Comparison of ENCODE assay signal across 8 cellular contexts in genomic region chr20:13784271-13784892, GRCh38. TPM values are rescaled to one million over a fixed set of nuclear protein-coding genes. Genes with fewer than 3 reads are reported as not detected.
DNase-seq lines count a peak whose midpoint lies in the region; ATAC-seq, FAIRE-seq and TF ChIP-seq lines count a peak whose summit lies in the region.

No MANE protein-coding gene starts in this region.

- CTCF ChIA-PET in HepG2 (lab: Yijun Ruan, JAX; ENCODE audit: low intra/inter-chr PET ratio, low total read pairs): no interaction called here

- H3K4me1 ChIP-seq in HepG2 (ENCODE audit: insufficient read depth, low read length) (peaks cover 62% of the 10 kb centered on the region), upper lobe of left lung (peaks cover 19 to 38% (median 27%) of the 10 kb centered on the region in 4 donors)

- no peaks in the 10 kb centered on the region for H3K27me3 Mint-ChIP-seq in activated CD4-positive, alpha-beta T cell treated with anti-CD3 and anti-CD28 coated beads, Interleukin-2, amount 10 ng/mL, durations not matched to agents 24 days and 14 days
- no peaks in the 10 kb centered on the region for H3K27me3 Mint-ChIP-seq in activated naive CD8-positive, alpha-beta T cell treated with anti-CD3 and anti-CD28 coated beads, Interleukin-2, amount 10 ng/mL, durations not matched to agents 7 days and 5 days

- no peaks in the 10 kb centered on the region; the same call in 1 of the 2 replicates for H4K20me1 ChIP-seq in HepG2 (ENCODE audit: insufficient read depth, low read length)

- TSS peak; percentile 55 for BruUV-seq in HepG2 (replicated peaks; lab: Mats Ljungman, UMichigan)

- H3K36me3 ChIP-seq in HepG2 (replicated peaks in 1 of 2; ENCODE audit: control insufficient read depth in 1 of 2, insufficient read depth in 2 of 2, low read length in 2 of 2): peaks cover 13 to 40% of the 10 kb centered on the region in 2 experiments
- H3K36me3 ChIP-seq in upper lobe of left lung: peaks cover 0 to 38% (median 5%) of the 10 kb centered on the region in 4 donors

- H3K4me2 ChIP-seq in HepG2 (ENCODE audit: low read depth, low read length): peak overlapping the region; percentile 88

- H3K36me3 Mint-ChIP-seq in activated CD4-positive, alpha-beta T cell treated with anti-CD3 and anti-CD28 coated beads, Interleukin-2, amount 10 ng/mL, durations not matched to agents 24 days and 14 days (ENCODE audit: low read depth): peaks cover 42% of the 10 kb centered on the region
- peaks cover 28% of the 10 kb centered on the region for H3K36me3 Mint-ChIP-seq in activated naive CD8-positive, alpha-beta T cell treated with anti-CD3 and anti-CD28 coated beads, Interleukin-2, amount 10 ng/mL, durations not matched to agents 7 days and 5 days

- WGBS in HepG2 (ENCODE audit: low lambda C conversion rate): 1% methylated on average over 26 of the region's 26 CpGs
- WGBS in upper lobe of left lung, 2 donors: 1 to 2% methylated on average over 26 of the region's 26 CpGs

- in situ Hi-C loops in HepG2 (cut with HindIII; ENCODE audit: extremely low pct_ligation_motif_present, low pct_unique_long_range_greater_than_20kb): loop anchor here (10.0 kb wide), 2 partner anchors 810 to 860 kb away; no protein-coding TSS in a partner anchor

- ATAC-seq in HG03066 (IDR thresholded peaks at IDR 0.05; ENCODE audit: low read depth, unreplicated experiment) (peak; percentile 7), HepG2 (peak; percentile 45), upper lobe of left lung (ENCODE audit: low FRiP score in 2 of 2) (peak; percentile 4 to 17)
- no peak for ATAC-seq in activated naive CD8-positive, alpha-beta T cell treated with anti-CD3 and anti-CD28 coated beads, Interleukin-2, amount 10 ng/mL, durations not matched to agents 7 days and 5 days (ENCODE audit: low read depth)

- peak overlapping the region; percentile 92 for H3K4me3 Mint-ChIP-seq in activated CD4-positive, alpha-beta T cell treated with anti-CD3 and anti-CD28 coated beads, Interleukin-2, amount 10 ng/mL, durations not matched to agents 24 days and 14 days
- H3K4me3 Mint-ChIP-seq in activated naive CD8-positive, alpha-beta T cell treated with anti-CD3 and anti-CD28 coated beads, Interleukin-2, amount 10 ng/mL, durations not matched to agents 7 days and 5 days: peak overlapping the region; percentile 97

- peaks cover 37% of the 10 kb centered on the region for H3K4me1 Mint-ChIP-seq in activated CD4-positive, alpha-beta T cell treated with anti-CD3 and anti-CD28 coated beads, Interleukin-2, amount 10 ng/mL, durations not matched to agents 24 days and 14 days
- peaks cover 36% of the 10 kb centered on the region for H3K4me1 Mint-ChIP-seq in activated naive CD8-positive, alpha-beta T cell treated with anti-CD3 and anti-CD28 coated beads, Interleukin-2, amount 10 ng/mL, durations not matched to agents 7 days and 5 days

- peak overlapping the region; percentile 83 for H3K9ac ChIP-seq in HepG2 (ENCODE audit: insufficient read depth, low read depth, low read length)

- TF ChIP-seq POLR2A in HepG2 (IDR thresholded peaks at IDR 0.05; ENCODE audit: insufficient read depth in 1 of 2, low read depth in 2 of 2, low read length in 2 of 2) (peak; percentile 91 to 97), upper lobe of left lung (IDR thresholded peaks at IDR 0.05) (no peak), erythroblast (IDR thresholded peaks at IDR 0.05; ENCODE audit: low read length) (no peak)

- intact Hi-C loops in activated CD4-positive, alpha-beta T cell treated with anti-CD3 and anti-CD28 coated beads, Interleukin-2, amount 10 ng/mL, durations not matched to agents 24 days and 14 days (cut with micrococcal nuclease): loop anchor here (5.0 to 10.0 kb wide), 2 partner anchors 560 to 857 kb away; partner anchors contain the start of gene ISM1
- intact Hi-C loops in HepG2 (cut with micrococcal nuclease; ENCODE audit: unreplicated experiment): loop anchor here (2.0 to 10.0 kb wide), 4 partner anchors 146 to 777 kb away; partner anchors contain the start of genes SPTLC3 and TASP1

- DNase-seq in activated CD4-positive, alpha-beta T cell treated with anti-CD3 and anti-CD28 coated beads, Interleukin-2, amount 10 ng/mL, durations not matched to agents 24 days and 14 days: no peak
- no peak for DNase-seq in activated CD4-positive, alpha-beta T cell treated with anti-CD3 and anti-CD28 coated beads, Interleukin-2, amount 50 U/mL, for 4 hours
- no peak for DNase-seq in activated naive CD8-positive, alpha-beta T cell treated with anti-CD3 and anti-CD28 coated beads, Interleukin-2, amount 10 ng/mL, durations not matched to agents 7 days and 5 days
- DNase-seq in HepG2 (ENCODE audit: low spot score) (no peak), upper lobe of left lung (peak in 1 of 2 donors; percentile 44), erythroblast (lab: John Stamatoyannopoulos, UW) (no peak), cerebellar nuclear complex (lab: John Stamatoyannopoulos, UW) (no peak)

- FAIRE-seq in HepG2 (lab: Jason Lieb, UNC): no peak

- H3K27me3 ChIP-seq in HepG2 (ENCODE audit: control insufficient read depth in 1 of 2, insufficient read depth in 2 of 2, low read length in 2 of 2): no peaks in the 10 kb centered on the region; a peak in 1 of 5 replicates
- no peaks in the 10 kb centered on the region for H3K27me3 ChIP-seq in upper lobe of left lung

- peak overlapping the region; percentile 84 to 90 (median 86) for H3K4me3 ChIP-seq in HepG2 (replicated peaks in 1 of 3; ENCODE audit: insufficient read depth in 1 of 3, low read depth in 2 of 3, low read length in 3 of 3)
- H3K4me3 ChIP-seq in upper lobe of left lung: peak overlapping the region; percentile 66 to 90 (median 70)

- TF ChIP-seq RAD21 in HepG2 (CRISPR knock-in tag; IDR thresholded peaks at IDR 0.05): no peak

- TF ChIP-seq CTCF in HepG2 (CRISPR knock-in tag; IDR thresholded peaks at IDR 0.05): no peak
- no peak for TF ChIP-seq CTCF in upper lobe of left lung (IDR thresholded peaks at IDR 0.05)

- H2AFZ ChIP-seq in HepG2 (ENCODE audit: low read length): peak overlapping the region; percentile 64

- TF ChIP-seq EP300 in HepG2 (IDR thresholded peaks at IDR 0.05; ENCODE audit: low read depth in 2 of 2, low read length in 2 of 2): no peak
- TF ChIP-seq EP300 in HepG2 (CRISPR knock-in tag; IDR thresholded peaks at IDR 0.05; ENCODE audit: borderline replicate concordance): no peak
- TF ChIP-seq EP300 in upper lobe of left lung (IDR thresholded peaks at IDR 0.05): no peak

- H3K27ac ChIP-seq in HepG2 (ENCODE audit: extremely low read length, insufficient read depth, low read length): peak overlapping the region; percentile 93
- H3K27ac ChIP-seq in upper lobe of left lung: peak overlapping the region; percentile 88 to 94 (median 91)

- peak overlapping the region; percentile 93 for H3K27ac Mint-ChIP-seq in activated CD4-positive, alpha-beta T cell treated with anti-CD3 and anti-CD28 coated beads, Interleukin-2, amount 10 ng/mL, durations not matched to agents 24 days and 14 days
- H3K27ac Mint-ChIP-seq in activated naive CD8-positive, alpha-beta T cell treated with anti-CD3 and anti-CD28 coated beads, Interleukin-2, amount 10 ng/mL, durations not matched to agents 7 days and 5 days: peak overlapping the region; percentile 95

- H3K9me3 Mint-ChIP-seq in activated CD4-positive, alpha-beta T cell treated with anti-CD3 and anti-CD28 coated beads, Interleukin-2, amount 10 ng/mL, durations not matched to agents 24 days and 14 days: no peaks in the 10 kb centered on the region
- no peaks in the 10 kb centered on the region for H3K9me3 Mint-ChIP-seq in activated naive CD8-positive, alpha-beta T cell treated with anti-CD3 and anti-CD28 coated beads, Interleukin-2, amount 10 ng/mL, durations not matched to agents 7 days and 5 days

- peaks cover 80% of the 10 kb centered on the region for H3K79me2 ChIP-seq in HepG2 (ENCODE audit: insufficient read depth, low read length)

- no peaks in the 10 kb centered on the region for H3K9me3 ChIP-seq in HepG2 (ENCODE audit: low read length)
- H3K9me3 ChIP-seq in upper lobe of left lung: no peaks in the 10 kb centered on the region

- POLR2A ChIA-PET in activated naive CD8-positive, alpha-beta T cell treated with anti-CD3 and anti-CD28 coated beads, Interleukin-2, amount 10 ng/mL, durations not matched to agents 7 days and 5 days (lab: Charles Lee): interaction anchor here (0.6 to 1.9 kb wide), 4 partner anchors 8 to 563 kb away, joined by 3 to 7 read pairs (median 5); partner anchors contain the start of gene ISM1
- POLR2A ChIA-PET in HepG2 (lab: Yijun Ruan, JAX): interaction anchor here (0.7 to 3.1 kb wide), 13 partner anchors 9 to 172 kb away, joined by 3 to 24 read pairs (median 5); no protein-coding TSS in a partner anchor

RNA-seq across cellular contexts. Expression of gene ESF1, which starts 0.3 kb away (rescaled TPM):
- 32.8 and 34.5 TPM in 2 replicates for total RNA-seq in activated CD4-positive, alpha-beta T cell treated with anti-CD3 and anti-CD28 coated beads, Interleukin-2, amount 10 ng/mL, durations not matched to agents 24 days and 14 days
- 10 to 100 TPM; 11.4 to 12.4 TPM for total RNA-seq in activated naive CD8-positive, alpha-beta T cell treated with anti-CD3 and anti-CD28 coated beads, Interleukin-2, amount 10 ng/mL, durations not matched to agents 7 days and 5 days
- total RNA-seq in HepG2 (2016; rRNA removed; fragmentation: Illumina TruSeq; extraction: Trizol) (66.9 and 95.1 TPM in 2 replicates), upper lobe of left lung (10 to 100 TPM in 5 of 6 donors, 1 to 10 TPM in 1; 9.8 to 17.8 (median 12.7) TPM)
- 7.5 and 9.0 TPM in 2 replicates for total RNA-seq in HepG2 (2016; cell fraction: cytosol; rRNA removed; fragmentation: Illumina TruSeq; extraction: Trizol; ENCODE audit: low read depth)
- 68.6 and 90.2 TPM in 2 replicates for total RNA-seq in HepG2 (2016; cell fraction: insoluble cytoplasmic fraction; rRNA removed; fragmentation: Illumina TruSeq; extraction: Trizol)
- total RNA-seq in HepG2 (2016; cell fraction: membrane; rRNA removed; fragmentation: Illumina TruSeq; extraction: Trizol): 13.8 and 18.1 TPM in 2 replicates
- 67.2 and 79.2 TPM in 2 replicates for total RNA-seq in HepG2 (2016; cell fraction: nucleus; rRNA removed; fragmentation: Illumina TruSeq; extraction: Trizol)
- 5.7 and 7.3 TPM in 2 replicates for polyA plus RNA-seq in HepG2 (2011; rRNA removed)
- 1.7 and 2.7 TPM in 2 replicates for polyA plus RNA-seq in HepG2 (2011; cell fraction: cytosol; rRNA removed)
- polyA plus RNA-seq in HepG2 (2011; cell fraction: nucleus; rRNA removed): 2.5 and 5.8 TPM in 2 replicates
- polyA plus RNA-seq in HepG2 (2012): 34.6 and 44.9 TPM in 2 replicates
- 1.00 and 1.2 TPM in 2 replicates for polyA plus RNA-seq in HepG2 (2016; cell fraction: cytosol; fragmentation: Illumina TruSeq; extraction: Trizol; ENCODE audit: low read depth)
- 69.7 and 73.1 TPM in 2 replicates for polyA plus RNA-seq in HepG2 (2016; cell fraction: insoluble cytoplasmic fraction; fragmentation: Illumina TruSeq; extraction: Trizol; ENCODE audit: low read depth)
- polyA plus RNA-seq in HepG2 (2016; cell fraction: membrane; fragmentation: Illumina TruSeq; extraction: Trizol; ENCODE audit: low read depth): 3.0 and 3.7 TPM in 2 replicates
- 61.2 and 66.0 TPM in 2 replicates for polyA plus RNA-seq in HepG2 (2016; cell fraction: nucleus; fragmentation: Illumina TruSeq; extraction: Trizol; ENCODE audit: insufficient read depth, low read depth)
- 0.32 and 0.37 TPM in 2 replicates for polyA minus RNA-seq in HepG2 (2011; rRNA and poly(A)+ RNA removed; ENCODE audit: low replicate concordance)
- polyA minus RNA-seq in HepG2 (2011; cell fraction: cytosol; rRNA and poly(A)+ RNA removed): 10.5 and 11.4 TPM in 2 replicates
- 47.6 and 49.1 TPM in 2 replicates for polyA minus RNA-seq in HepG2 (2011; cell fraction: nucleus; rRNA and poly(A)+ RNA removed)

RNA-seq across cellular contexts. Expression of gene NDUFAF5, which starts 0.4 kb away (rescaled TPM):
- total RNA-seq in activated CD4-positive, alpha-beta T cell treated with anti-CD3 and anti-CD28 coated beads, Interleukin-2, amount 10 ng/mL, durations not matched to agents 24 days and 14 days: 32.3 and 32.8 TPM in 2 replicates
- 10 to 100 TPM; 32.7 to 37.4 TPM for total RNA-seq in activated naive CD8-positive, alpha-beta T cell treated with anti-CD3 and anti-CD28 coated beads, Interleukin-2, amount 10 ng/mL, durations not matched to agents 7 days and 5 days
- total RNA-seq in HepG2 (2016; rRNA removed; fragmentation: Illumina TruSeq; extraction: Trizol) (66.7 and 86.0 TPM in 2 replicates), upper lobe of left lung (10 to 100 TPM; 12.0 to 53.4 (median 17.7) TPM)
- total RNA-seq in HepG2 (2016; cell fraction: cytosol; rRNA removed; fragmentation: Illumina TruSeq; extraction: Trizol; ENCODE audit: low read depth): 30.8 and 32.0 TPM in 2 replicates
- total RNA-seq in HepG2 (2016; cell fraction: insoluble cytoplasmic fraction; rRNA removed; fragmentation: Illumina TruSeq; extraction: Trizol): 74.9 and 86.0 TPM in 2 replicates
- total RNA-seq in HepG2 (2016; cell fraction: membrane; rRNA removed; fragmentation: Illumina TruSeq; extraction: Trizol): 50.4 and 54.3 TPM in 2 replicates
- total RNA-seq in HepG2 (2016; cell fraction: nucleus; rRNA removed; fragmentation: Illumina TruSeq; extraction: Trizol): 91.1 and 92.0 TPM in 2 replicates
- 18.7 and 23.1 TPM in 2 replicates for polyA plus RNA-seq in HepG2 (2011; rRNA removed)
- polyA plus RNA-seq in HepG2 (2011; cell fraction: cytosol; rRNA removed): 10.1 and 15.3 TPM in 2 replicates
- polyA plus RNA-seq in HepG2 (2011; cell fraction: nucleus; rRNA removed): 20.9 and 31.1 TPM in 2 replicates
- polyA plus RNA-seq in HepG2 (2012): 27.5 and 36.0 TPM in 2 replicates
- 19.8 and 21.6 TPM in 2 replicates for polyA plus RNA-seq in HepG2 (2016; cell fraction: cytosol; fragmentation: Illumina TruSeq; extraction: Trizol; ENCODE audit: low read depth)
- polyA plus RNA-seq in HepG2 (2016; cell fraction: insoluble cytoplasmic fraction; fragmentation: Illumina TruSeq; extraction: Trizol; ENCODE audit: low read depth): 63.1 and 68.5 TPM in 2 replicates
- 22.7 and 26.9 TPM in 2 replicates for polyA plus RNA-seq in HepG2 (2016; cell fraction: membrane; fragmentation: Illumina TruSeq; extraction: Trizol; ENCODE audit: low read depth)
- 87.8 and 109 TPM in 2 replicates for polyA plus RNA-seq in HepG2 (2016; cell fraction: nucleus; fragmentation: Illumina TruSeq; extraction: Trizol; ENCODE audit: insufficient read depth, low read depth)
- 4.9 and 6.3 TPM in 2 replicates for polyA minus RNA-seq in HepG2 (2011; rRNA and poly(A)+ RNA removed; ENCODE audit: low replicate concordance)
- 8.4 and 9.1 TPM in 2 replicates for polyA minus RNA-seq in HepG2 (2011; cell fraction: cytosol; rRNA and poly(A)+ RNA removed)
- polyA minus RNA-seq in HepG2 (2011; cell fraction: nucleus; rRNA and poly(A)+ RNA removed): 107 and 108 TPM in 2 replicates

Comparison
In these comparisons a context has a peak if more than half of its experiments do, and no peak if none do; other contexts are left out.
1. POLR2A ChIP-seq: peak in HepG2 (2 of 2); none in upper lobe of left lung (0 of 4) and erythroblast (single experiment).